ENCODE assay signal across 34 cellular contexts in the genomic region with DNA sequence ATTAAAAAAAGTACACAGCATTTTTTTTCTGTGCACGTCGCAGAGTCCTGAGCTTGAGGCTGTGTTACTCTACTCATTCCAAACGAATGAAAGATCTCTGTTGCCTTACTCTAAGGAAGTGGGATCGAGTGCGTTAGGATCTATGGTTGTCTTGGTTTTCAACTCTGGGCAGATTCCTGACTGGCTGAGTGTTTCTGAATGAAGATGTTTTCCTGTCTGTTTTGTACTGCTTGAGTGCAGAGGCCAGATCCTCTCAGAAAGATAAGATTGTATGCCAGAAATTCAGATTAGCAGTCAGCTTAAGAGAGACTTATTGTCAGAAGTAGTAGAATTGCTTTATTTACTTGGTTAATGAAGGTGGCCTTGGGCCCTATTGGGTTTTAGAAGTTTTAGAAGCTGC. TPM values are rescaled to one million over a fixed set of nuclear protein-coding genes. Genes with fewer than 3 reads are reported as not detected.
"Had no signal": no experiment of that assay in that cellular context is flagged by ENCODE, and none has a peak within 500 bp of the region (broad histone marks: within the 10 kb centered on the region; RNA-seq: fewer than 3 reads in every experiment).

No MANE protein-coding gene starts in this region.

- H3K9me3 ChIP-seq: gastroesophageal sphincter, pancreas, right lobe of liver, spleen, testis, tibial nerve had no signal

- H3K27ac ChIP-seq: coronary artery, gastroesophageal sphincter, neural progenitor cell, pancreas, right lobe of liver, spleen, tibial nerve had no signal

- ATAC-seq: esophagus mucosa; gastroesophageal sphincter; natural killer cell; pancreas; right lobe of liver; stimulated activated naive B cell treated with anti-CD40 and anti-IgM and Interleukin-4, amounts not matched to agents 10 μg/mL and 1 μg/mL and 100 μg/mL, for 72 hours; stimulated activated naive CD8-positive, alpha-beta T cell treated with anti-CD3 and anti-CD28 coated beads, Interleukin-15, amount 100 ng/mL, for 72 hours had no signal

- H3K9ac ChIP-seq: neural progenitor cell had no signal

- H3K4me1 ChIP-seq: gastroesophageal sphincter, neural progenitor cell, pancreas, right lobe of liver, spleen, tibial nerve had no signal

- H3K27me3 ChIP-seq: dorsolateral prefrontal cortex, gastroesophageal sphincter, neural progenitor cell, pancreas, right lobe of liver, spleen, testis, tibial nerve had no signal

- H3K4me3 ChIP-seq: coronary artery, dorsolateral prefrontal cortex, gastroesophageal sphincter, neural progenitor cell, pancreas, right lobe of liver, spleen, testis, tibial nerve had no signal

- H2AFZ ChIP-seq: neural progenitor cell had no signal

- DNase-seq: caudate nucleus; dorsolateral prefrontal cortex; effector CD8-positive, alpha-beta T cell; immature natural killer cell; kidney glomerular epithelial cell; natural killer cell; nucleus accumbens; pancreas; right lobe of liver; spleen; stimulated activated CD4-positive, alpha-beta T cell treated with anti-CD3 and anti-CD28 coated beads, Interleukin-15, amount 100 ng/mL, for 24 hours; stimulated activated CD4-positive, alpha-beta T cell treated with anti-CD3 and anti-CD28 coated beads, Interleukin-1b, Interleukin-23, amount 100 ng/mL, for 48 hours; stimulated activated CD4-positive, alpha-beta T cell treated with anti-CD3 and anti-CD28 coated beads, Interleukin-4, amount 100 ng/mL, for 24 hours; stimulated activated naive B cell treated with anti-CD40 and anti-IgM and Interleukin-4, amounts not matched to agents 10 μg/mL and 1 μg/mL and 100 μg/mL, for 72 hours; stimulated activated naive CD8-positive, alpha-beta T cell treated with anti-CD3 and anti-CD28 coated beads, Interleukin-15, amount 100 ng/mL, for 72 hours; testis had no signal

- H3K4me2 ChIP-seq: neural progenitor cell had no signal

RNA-seq across cellular contexts. Expression of a gene that starts 14.0 kb away (rescaled TPM):
- total RNA-seq: cerebellum, dorsolateral prefrontal cortex, esophagus mucosa, fibroblast of lung, fibroblast of villous mesenchyme, gastroesophageal sphincter, liver, lung microvascular endothelial cell, mesothelial cell of epicardium, mucosa of gallbladder, myocyte, natural killer cell, pancreas, progenitor cell of endocrine pancreas, renal cortical epithelial cell, right lobe of liver, skeletal muscle tissue, spleen, subcutaneous adipose tissue, testis, tibial nerve, urinary bladder had no signal
- polyA plus RNA-seq: fibroblast of lung, immature natural killer cell, liver, pancreas, spleen, urinary bladder had no signal
